ENCODE assay signal across 10 cellular contexts in genomic region chr19:41307090-41307875, GRCh38. TPM values are rescaled to one million over a fixed set of nuclear protein-coding genes. Genes with fewer than 3 reads are reported as not detected.
A peak's percentile ranks its signal among the peaks of the same experiment; 100 is the strongest.
DNase-seq lines count a peak whose midpoint lies in the region; ATAC-seq and TF ChIP-seq lines count a peak whose summit lies in the region.
"Had no signal": no experiment of that assay in that cellular context is flagged by ENCODE, and none has a peak within 500 bp of the region (broad histone marks: within the 10 kb centered on the region; RNA-seq: fewer than 3 reads in every experiment).

No MANE protein-coding gene starts in this region.

- H3K4me1 ChIP-seq in Caco-2, result peaks cover 17% of the 10 kb centered on the region
- peaks cover 32% of the 10 kb centered on the region for H3K4me1 ChIP-seq in psoas muscle

- intact Hi-C loops in Caco-2 (cut with micrococcal nuclease; ENCODE audit: unreplicated experiment) (no loop called here), psoas muscle (cut with DNase I) (loop anchor here (5.0 kb wide), 3 partner anchors 40 to 130 kb away; partner anchors contain the start of gene DMAC2 (in 1 of the 2))

- H3K27ac ChIP-seq in coronary artery, result peak overlapping the region; percentile 94 to 96
- H3K27ac ChIP-seq in psoas muscle, result peak overlapping the region; percentile 93

- H3K27me3 ChIP-seq in Caco-2 (replicated peaks; ENCODE audit: control insufficient read depth, insufficient read depth, low read length) (no peaks in the 10 kb centered on the region), psoas muscle (ENCODE audit: insufficient read depth in 3 of 3, low read length in 2 of 3) (no peaks in the 10 kb centered on the region)
- H3K27me3 ChIP-seq: uterus had no signal

- BruUV-seq in Caco-2 (replicated peaks; lab: Mats Ljungman, UMichigan), result TSS peak; percentile 31

- WGBS in psoas muscle, 3 donors, result 58 to 66% (median 64%) methylated on average over 8 of the region's 8 CpGs

- H3K4me1 Mint-ChIP-seq in Caco-2 (ENCODE audit: low read depth, unreplicated experiment), result peaks cover 7% of the 10 kb centered on the region

- TF ChIP-seq CTCF in Caco-2 (IDR thresholded peaks at IDR 0.05; ENCODE audit: insufficient read depth in 1 of 2, low read depth in 1 of 2, low read length in 1 of 2, severe bottlenecking in 1 of 2, unreplicated experiment in 1 of 2) (no peak), coronary artery (IDR thresholded peaks at IDR 0.05) (no peak), psoas muscle (IDR thresholded peaks at IDR 0.05) (no peak)

- H3K27ac Mint-ChIP-seq in Caco-2 (ENCODE audit: unreplicated experiment), result peak overlapping the region; percentile 10

- H3K9me3 ChIP-seq in Caco-2 (no peaks in the 10 kb centered on the region), psoas muscle (no peaks in the 10 kb centered on the region)
- H3K9me3 ChIP-seq: uterus had no signal

- peaks cover 91% of the 10 kb centered on the region for H3K36me3 Mint-ChIP-seq in Caco-2 (ENCODE audit: insufficient read depth, unreplicated experiment)

- no peak overlapping the region for H3K4me3 ChIP-seq in Caco-2 (ENCODE audit: low read depth, low read length)
- H3K4me3 ChIP-seq in coronary artery, result no peak overlapping the region
- no peak overlapping the region for H3K4me3 ChIP-seq in psoas muscle
- H3K4me3 ChIP-seq: uterus had no signal

- H3K36me3 ChIP-seq in Caco-2 (ENCODE audit: control insufficient read depth, insufficient read depth, low read length) (peaks cover 6% of the 10 kb centered on the region), psoas muscle (ENCODE audit: insufficient read depth in 1 of 2, low read depth in 1 of 2) (peaks cover 12 to 60% of the 10 kb centered on the region in 2 donors)
- H3K36me3 ChIP-seq: uterus had no signal

- ATAC-seq in psoas muscle (no peak), GM21423 (IDR thresholded peaks at IDR 0.05; ENCODE audit: unreplicated experiment) (no peak), GM18861 (IDR thresholded peaks at IDR 0.05; ENCODE audit: unreplicated experiment) (no peak)

- no peak for DNase-seq in Caco-2
- DNase-seq in OCI-M1 (lab: John Stamatoyannopoulos, UW), result peak; percentile 22
- DNase-seq in coronary artery (ENCODE audit: low spot score), result no peak
- no peak for DNase-seq in psoas muscle
- DNase-seq in hepatic stellate cell (ENCODE audit: low spot score), result no peak
- no peak for DNase-seq in NCI-H2196 treated with DMSO at 0.1 percent for 48 hours (lab: John Stamatoyannopoulos, UW; ENCODE audit: unreplicated experiment)
- DNase-seq: hippocampal formation, uterus had no signal

- POLR2A ChIA-PET in Caco-2 (lab: Charles Lee), result interaction anchor here (0.5 kb wide), 1 partner anchor 128 kb away, joined by 5 read pairs; no protein-coding TSS in a partner anchor

- H3K4me3 Mint-ChIP-seq in Caco-2 (ENCODE audit: unreplicated experiment), result no peak overlapping the region

- H3K27me3 Mint-ChIP-seq in Caco-2 (ENCODE audit: insufficient read depth, unreplicated experiment), result no peaks in the 10 kb centered on the region

- H3K9me3 Mint-ChIP-seq in Caco-2 (ENCODE audit: unreplicated experiment), result no peaks in the 10 kb centered on the region

- CTCF ChIA-PET in Caco-2 (lab: Charles Lee), result interaction anchor here (0.6 to 1.6 kb wide), 3 partner anchors 43 to 770 kb away, joined by 3 to 7 read pairs (median 5); partner anchors contain the start of gene HNRNPUL1

RNA-seq across cellular contexts. Expression of gene CCDC97, which starts 2.7 kb away (rescaled TPM):
- total RNA-seq in Caco-2 (2022) (47.1 and 47.8 TPM in 2 replicates), psoas muscle (10 to 100 TPM; 15.5 to 25.7 (median 21.6) TPM)
- 10 to 100 TPM; 13.7 to 23.7 (median 19.9) TPM for polyA plus RNA-seq in psoas muscle

RNA-seq across cellular contexts. Expression of gene HNRNPUL1, which starts 43.1 kb away (rescaled TPM):
- total RNA-seq in Caco-2 (2022), result 322 and 324 TPM in 2 replicates
- 100 to 1,000 TPM in 2 of 4 donors, 10 to 100 TPM in 2; 82.2 to 129 (median 105) TPM for total RNA-seq in psoas muscle
- 10 to 100 TPM; 54.3 to 82.3 (median 69.2) TPM for polyA plus RNA-seq in psoas muscle

RNA-seq across cellular contexts. Expression of gene TGFB1, which starts 46.4 kb away (rescaled TPM):
- 15.0 and 15.3 TPM in 2 replicates for total RNA-seq in Caco-2 (2022)
- total RNA-seq in psoas muscle, result 10 to 100 TPM in 2 of 4 donors, 1 to 10 TPM in 2; 8.2 to 10.8 (median 10.1) TPM
- polyA plus RNA-seq in psoas muscle, result 10 to 100 TPM in 1 of 3 donors, 1 to 10 TPM in 2; 2.8 to 10.5 (median 3.2) TPM

RNA-seq across cellular contexts. Expression of gene B9D2, which starts 56.7 kb away (rescaled TPM):
- total RNA-seq in Caco-2 (2022) (3.6 and 4.0 TPM in 2 replicates), psoas muscle (1 to 10 TPM; 1.7 to 2.5 (median 2.0) TPM)
- polyA plus RNA-seq in psoas muscle, result 10 to 100 TPM in 1 of 3 donors, 1 to 10 TPM in 2; 7.9 to 13.1 (median 9.3) TPM
